Comparison of ENCODE assay signal across 20 cellular contexts in genomic region chr9:75907329-75907728, GRCh38. TPM values are rescaled to one million over a fixed set of nuclear protein-coding genes. Genes with fewer than 3 reads are reported as not detected.
DNase-seq lines count a peak whose midpoint lies in the region; ATAC-seq, FAIRE-seq and TF ChIP-seq lines count a peak whose summit lies in the region.
"Had no signal": no experiment of that assay in that cellular context is flagged by ENCODE, and none has a peak within 500 bp of the region (broad histone marks: within the 10 kb centered on the region; RNA-seq: fewer than 3 reads in every experiment).

No MANE protein-coding gene starts in this region.

- no peaks in the 10 kb centered on the region for H3K36me3 Mint-ChIP-seq in T-helper 17 cell (ENCODE audit: low read depth)

- TF ChIP-seq POLR2A in vagina (IDR thresholded peaks at IDR 0.05) = no peak

- intact Hi-C loops in vagina (cut with DNase I) = no loop called here

- no peaks in the 10 kb centered on the region for H3K4me1 ChIP-seq in liver (ENCODE audit: control insufficient read depth in 4 of 4, insufficient read depth in 4 of 4, low read length in 3 of 4)
- peaks cover 40% of the 10 kb centered on the region for H3K4me1 ChIP-seq in vagina
- H3K4me1 ChIP-seq: suprapubic skin had no signal

- H3K27me3 ChIP-seq in liver (ENCODE audit: control insufficient read depth in 4 of 4, insufficient read depth in 4 of 4, low read length in 3 of 4) (peaks cover 0 to 3% (median 0%) of the 10 kb centered on the region in 4 donors), vagina (no peaks in the 10 kb centered on the region)
- H3K27me3 ChIP-seq: foreskin keratinocyte, neural progenitor cell, suprapubic skin had no signal

- H3K9ac ChIP-seq in liver (ENCODE audit: low read depth in 1 of 2, low read length in 2 of 2) = no peak overlapping the region
- H3K9ac ChIP-seq: neural progenitor cell had no signal

- H3K4me3 Mint-ChIP-seq in T-helper 17 cell = no peak overlapping the region
- H3K4me3 Mint-ChIP-seq: activated CD4-positive, alpha-beta T cell treated with anti-CD3 and anti-CD28 coated beads, Interleukin-2, amount 10 ng/mL, durations not matched to agents 24 days and 14 days; neural progenitor cell had no signal

- H3K4me1 Mint-ChIP-seq in T-helper 17 cell = peaks cover 7% of the 10 kb centered on the region
- H3K4me1 Mint-ChIP-seq: activated CD4-positive, alpha-beta T cell treated with anti-CD3 and anti-CD28 coated beads, Interleukin-2, amount 10 ng/mL, durations not matched to agents 24 days and 14 days; neural progenitor cell had no signal

- H3K36me3 ChIP-seq in liver (ENCODE audit: control insufficient read depth in 4 of 4, insufficient read depth in 3 of 4, low read depth in 1 of 4, low read length in 3 of 4) = no peaks in the 10 kb centered on the region
- H3K36me3 ChIP-seq in vagina = no peaks in the 10 kb centered on the region
- H3K36me3 ChIP-seq: neural progenitor cell, suprapubic skin had no signal

- H3K4me3 ChIP-seq in cardiac fibroblast (replicated peaks in 1 of 2; ENCODE audit: low read depth in 2 of 2, low read length in 2 of 2) = no peak overlapping the region
- no peak overlapping the region for H3K4me3 ChIP-seq in liver (ENCODE audit: low read depth in 1 of 3, low read length in 3 of 3)
- no peak overlapping the region for H3K4me3 ChIP-seq in vagina
- H3K4me3 ChIP-seq: neural progenitor cell, suprapubic skin had no signal

- DNase-seq in RCC 7860 (ENCODE audit: low spot score) (no peak), cardiac fibroblast (ENCODE audit: low read depth in 2 of 2) (peak; percentile 39 to 64), vagina (ENCODE audit: extremely low spot score in 2 of 2) (no peak), NCI-H524 treated with DMSO at 0.1 percent for 48 hours (lab: John Stamatoyannopoulos, UW) (no peak), frontal cortex (ENCODE audit: low spot score in 2 of 2) (no peak), T-helper 17 cell (no peak)
- DNase-seq: activated CD4-positive, alpha-beta T cell treated with anti-CD3 and anti-CD28 coated beads, Interleukin-2, amount 10 ng/mL, durations not matched to agents 24 days and 14 days; activated CD8-positive, alpha-beta memory T cell treated with anti-CD3 and anti-CD28 coated beads, Interleukin-2, amount 50 U/mL, for 4 hours; activated gamma-delta T cell; amygdala; EL; KBM-7; kidney; midbrain; NCI-H2081 had no signal

- TF ChIP-seq RAD21 in liver (IDR thresholded peaks at IDR 0.05) = peak in 1 of 2 donors; percentile 7

- no peak for ATAC-seq in T-helper 17 cell

- H3K9me3 ChIP-seq in liver (ENCODE audit: control insufficient read depth in 4 of 4, low read length in 3 of 4) = no peaks in the 10 kb centered on the region
- no peaks in the 10 kb centered on the region for H3K9me3 ChIP-seq in vagina
- H3K9me3 ChIP-seq in T-helper 17 cell (ENCODE audit: control insufficient read depth, low read length, poor library complexity, severe bottlenecking) = no peaks in the 10 kb centered on the region
- H3K9me3 ChIP-seq: suprapubic skin had no signal

- no peaks in the 10 kb centered on the region for H3K27me3 Mint-ChIP-seq in T-helper 17 cell
- H3K27me3 Mint-ChIP-seq: activated CD4-positive, alpha-beta T cell treated with anti-CD3 and anti-CD28 coated beads, Interleukin-2, amount 10 ng/mL, durations not matched to agents 24 days and 14 days had no signal

- no peak overlapping the region for H3K27ac Mint-ChIP-seq in T-helper 17 cell
- H3K27ac Mint-ChIP-seq: activated CD4-positive, alpha-beta T cell treated with anti-CD3 and anti-CD28 coated beads, Interleukin-2, amount 10 ng/mL, durations not matched to agents 24 days and 14 days; neural progenitor cell had no signal

- no peak overlapping the region for H3K27ac ChIP-seq in liver (ENCODE audit: low read depth in 1 of 2, low read length in 2 of 2)
- H3K27ac ChIP-seq in vagina = peak overlapping the region; percentile 22
- H3K27ac ChIP-seq: foreskin keratinocyte, neural progenitor cell, suprapubic skin had no signal

- no peak for TF ChIP-seq CTCF in cardiac fibroblast (IDR thresholded peaks at IDR 0.05; ENCODE audit: low read depth, low read length)
- no peak for TF ChIP-seq CTCF in liver (IDR thresholded peaks at IDR 0.05; ENCODE audit: low read depth, low read length, missing input control)
- no peak for TF ChIP-seq CTCF in vagina (IDR thresholded peaks at IDR 0.05)

- FAIRE-seq in RCC 7860 (lab: Jason Lieb, UNC) (peak; percentile 78), frontal cortex (lab: Jason Lieb, UNC) (no peak)
- FAIRE-seq: colon, kidney had no signal

- WGBS in liver = 78% methylated on average over 3 of the region's 3 CpGs

TF ChIP-seq in liver, 16 proteins besides CTCF, POLR2A, EP300 and RAD21:
- peak; percentile 35 to 50 for TF ChIP-seq RXRA (IDR thresholded peaks at IDR 0.05)
- peak; percentile 35 for TF ChIP-seq SP1 (IDR thresholded peaks at IDR 0.05)
- TF ChIP-seq MAX (IDR thresholded peaks at IDR 0.05) = no peak
- no peak for TF ChIP-seq FOXA1 (IDR thresholded peaks at IDR 0.05)
- no peak for TF ChIP-seq HNF4A (conservative IDR thresholded peaks at IDR 0.05)
- no peak for TF ChIP-seq TAF1 (conservative IDR thresholded peaks at IDR 0.05)
- TF ChIP-seq EGR1 (IDR thresholded peaks at IDR 0.05; ENCODE audit: low read depth in 2 of 2) = no peak
- TF ChIP-seq, protein P1, sequence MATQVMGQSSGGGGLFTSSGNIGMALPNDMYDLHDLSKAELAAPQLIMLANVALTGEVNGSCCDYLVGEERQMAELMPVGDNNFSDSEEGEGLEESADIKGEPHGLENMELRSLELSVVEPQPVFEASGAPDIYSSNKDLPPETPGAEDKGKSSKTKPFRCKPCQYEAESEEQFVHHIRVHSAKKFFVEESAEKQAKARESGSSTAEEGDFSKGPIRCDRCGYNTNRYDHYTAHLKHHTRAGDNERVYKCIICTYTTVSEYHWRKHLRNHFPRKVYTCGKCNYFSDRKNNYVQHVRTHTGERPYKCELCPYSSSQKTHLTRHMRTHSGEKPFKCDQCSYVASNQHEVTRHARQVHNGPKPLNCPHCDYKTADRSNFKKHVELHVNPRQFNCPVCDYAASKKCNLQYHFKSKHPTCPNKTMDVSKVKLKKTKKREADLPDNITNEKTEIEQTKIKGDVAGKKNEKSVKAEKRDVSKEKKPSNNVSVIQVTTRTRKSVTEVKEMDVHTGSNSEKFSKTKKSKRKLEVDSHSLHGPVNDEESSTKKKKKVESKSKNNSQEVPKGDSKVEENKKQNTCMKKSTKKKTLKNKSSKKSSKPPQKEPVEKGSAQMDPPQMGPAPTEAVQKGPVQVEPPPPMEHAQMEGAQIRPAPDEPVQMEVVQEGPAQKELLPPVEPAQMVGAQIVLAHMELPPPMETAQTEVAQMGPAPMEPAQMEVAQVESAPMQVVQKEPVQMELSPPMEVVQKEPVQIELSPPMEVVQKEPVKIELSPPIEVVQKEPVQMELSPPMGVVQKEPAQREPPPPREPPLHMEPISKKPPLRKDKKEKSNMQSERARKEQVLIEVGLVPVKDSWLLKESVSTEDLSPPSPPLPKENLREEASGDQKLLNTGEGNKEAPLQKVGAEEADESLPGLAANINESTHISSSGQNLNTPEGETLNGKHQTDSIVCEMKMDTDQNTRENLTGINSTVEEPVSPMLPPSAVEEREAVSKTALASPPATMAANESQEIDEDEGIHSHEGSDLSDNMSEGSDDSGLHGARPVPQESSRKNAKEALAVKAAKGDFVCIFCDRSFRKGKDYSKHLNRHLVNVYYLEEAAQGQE (IDR thresholded peaks at IDR 0.05) = no peak
- TF ChIP-seq JUND (IDR thresholded peaks at IDR 0.05) = peak in 1 of 2 donors; percentile 79
- TF ChIP-seq NR2F2 (IDR thresholded peaks at IDR 0.05) = peak; percentile 90
- no peak for TF ChIP-seq GABPA (IDR thresholded peaks at IDR 0.05 in 1 of 2, conservative IDR thresholded peaks at IDR 0.05 in 1 of 2)

RNA-seq across cellular contexts. Expression of gene PCSK5, which starts 16.9 kb away (rescaled TPM):
- 1 to 10 TPM in 1 of 2 donors, under 1 TPM in 1; 0.93 to 3.6 TPM for total RNA-seq in liver
- polyA plus RNA-seq in liver = under 1 TPM; 0.58 to 0.71 TPM
- total RNA-seq in vagina = 22.6 TPM
- 15.5 TPM for total RNA-seq in frontal cortex
- total RNA-seq in T-helper 17 cell = 10 to 100 TPM in 1 of 2 donors, 1 to 10 TPM in 1; 9.4 to 12.0 TPM

Comparison
In these comparisons a context has a peak if more than half of its experiments do, and no peak if none do; other contexts are left out.
1. DNase-seq: peak in cardiac fibroblast (2 of 2); none in RCC 7860 (single experiment), vagina (0 of 2), NCI-H524 treated with DMSO at 0.1 percent for 48 hours (single experiment), frontal cortex (0 of 2) and T-helper 17 cell (0 of 3).